In genomic region chr17:49690256-49690655, GRCh38 we compare ENCODE assay signal across 18 cellular contexts. TPM values are rescaled to one million over a fixed set of nuclear protein-coding genes. Genes with fewer than 3 reads are reported as not detected.
DNase-seq lines count a peak whose midpoint lies in the region; ATAC-seq and TF ChIP-seq lines count a peak whose summit lies in the region.
"Had no signal": no experiment of that assay in that cellular context is flagged by ENCODE, and none has a peak within 500 bp of the region (broad histone marks: within the 10 kb centered on the region; RNA-seq: fewer than 3 reads in every experiment).

No MANE protein-coding gene starts in this region.

- H3K4me1 ChIP-seq in stomach, result peaks cover 4 to 33% (median 20%) of the 10 kb centered on the region in 4 donors
- H3K4me1 ChIP-seq: BE2C, breast epithelium had no signal

- H3K4me3 ChIP-seq in WERI-Rb-1 (ENCODE audit: low read depth, low read length) (no peak overlapping the region), stomach (no peak overlapping the region)
- H3K4me3 ChIP-seq: breast epithelium, dorsolateral prefrontal cortex, PC-9 had no signal

- H3K9me3 Mint-ChIP-seq in T-helper 1 cell treated with Interleukin-12 subunit alpha and Interleukin-12 subunit beta and Interleukin-4 antibody, amounts not matched to agents 30 μg/mL and 1 μg/mL, for 36 hours, result no peaks in the 10 kb centered on the region

- intact Hi-C loops in stomach (cut with DNase I; ENCODE audit: low total_unique reads), result loop anchor here (5.0 kb wide), 1 partner anchor 118 kb away; no protein-coding TSS in a partner anchor

- no peak for TF ChIP-seq POLR2A in stomach (IDR thresholded peaks at IDR 0.05)

- TF ChIP-seq CTCF in WERI-Rb-1 (IDR thresholded peaks at IDR 0.05; ENCODE audit: low read depth, low read length), result no peak
- TF ChIP-seq CTCF in stomach (IDR thresholded peaks at IDR 0.05), result no peak

- no peaks in the 10 kb centered on the region for H3K27me3 Mint-ChIP-seq in T-helper 1 cell treated with Interleukin-12 subunit alpha and Interleukin-12 subunit beta and Interleukin-4 antibody, amounts not matched to agents 30 μg/mL and 1 μg/mL, for 36 hours (ENCODE audit: low read depth)

- H3K27me3 ChIP-seq in WERI-Rb-1 (ENCODE audit: insufficient read depth, low read depth, severe bottlenecking) (no peaks in the 10 kb centered on the region), stomach (no peaks in the 10 kb centered on the region)
- H3K27me3 ChIP-seq: breast epithelium, dorsolateral prefrontal cortex had no signal

- DNase-seq in T-helper 1 cell, result no peak
- DNase-seq in WERI-Rb-1, result peak; percentile 69
- no peak for DNase-seq in left lobe of liver (ENCODE audit: low spot score)
- no peak for DNase-seq in stomach
- no peak for DNase-seq in stimulated activated CD4-positive, alpha-beta T cell treated with anti-CD3 and anti-CD28 coated beads, Interleukin-4, amount 100 ng/mL, for 1 hour
- no peak for DNase-seq in NCI-H526 treated with DMSO at 0.1 percent for 48 hours (lab: John Stamatoyannopoulos, UW)
- DNase-seq: BE2C; NCI-H1417 treated with DMSO at 0.1 percent for 48 hours; occipital lobe; PC-9; stimulated activated CD4-positive, alpha-beta T cell treated with anti-CD3 and anti-CD28 coated beads, Interleukin-1b, Interleukin-23, amount 100 ng/mL, for 48 hours; stimulated activated naive CD8-positive, alpha-beta T cell treated with anti-CD3 and anti-CD28 coated beads, Interleukin-15, Interleukin-2, amounts not matched to agents 100 U/mL and 50 U/mL, for 24 hours; T-helper 9 cell had no signal

- TF ChIP-seq EP300 in stomach (IDR thresholded peaks at IDR 0.05), result no peak

- H3K9me3 ChIP-seq in WERI-Rb-1 (ENCODE audit: severe bottlenecking), result no peaks in the 10 kb centered on the region
- no peaks in the 10 kb centered on the region for H3K9me3 ChIP-seq in stomach
- H3K9me3 ChIP-seq: BE2C, breast epithelium had no signal

- H3K27ac ChIP-seq in WERI-Rb-1 (0 out of 2 replicates have a peak overlapping the region, but pooled peaks have one; percentile 12), stomach (peak overlapping the region in 3 of 5 donors; percentile 58 to 89 (median 79))
- H3K27ac ChIP-seq: HL-60, PC-9 had no signal

- peak; percentile 33 for ATAC-seq in left lobe of liver
- ATAC-seq in HG02678 (IDR thresholded peaks at IDR 0.05; ENCODE audit: unreplicated experiment), result no peak
- ATAC-seq: stimulated activated naive CD8-positive, alpha-beta T cell treated with anti-CD3 and anti-CD28 coated beads, Interleukin-15, Interleukin-2, amounts not matched to agents 100 U/mL and 50 U/mL, for 24 hours had no signal

- H3K36me3 ChIP-seq in WERI-Rb-1 (no peaks in the 10 kb centered on the region), stomach (no peaks in the 10 kb centered on the region)
- H3K36me3 ChIP-seq: BE2C, breast epithelium had no signal

- peaks cover 30% of the 10 kb centered on the region for H3K4me1 Mint-ChIP-seq in T-helper 1 cell treated with Interleukin-12 subunit alpha and Interleukin-12 subunit beta and Interleukin-4 antibody, amounts not matched to agents 30 μg/mL and 1 μg/mL, for 36 hours (ENCODE audit: low read depth)

- peak overlapping the region; percentile 56 for H3K27ac Mint-ChIP-seq in T-helper 1 cell treated with Interleukin-12 subunit alpha and Interleukin-12 subunit beta and Interleukin-4 antibody, amounts not matched to agents 30 μg/mL and 1 μg/mL, for 36 hours

- peaks cover 4% of the 10 kb centered on the region for H3K36me3 Mint-ChIP-seq in T-helper 1 cell treated with Interleukin-12 subunit alpha and Interleukin-12 subunit beta and Interleukin-4 antibody, amounts not matched to agents 30 μg/mL and 1 μg/mL, for 36 hours (ENCODE audit: low read depth)

- 45 to 78% (median 65%) methylated on average over 2 of the region's 2 CpGs for WGBS in stomach, 5 donors

- H3K4me3 Mint-ChIP-seq in T-helper 1 cell treated with Interleukin-12 subunit alpha and Interleukin-12 subunit beta and Interleukin-4 antibody, amounts not matched to agents 30 μg/mL and 1 μg/mL, for 36 hours, result no peak overlapping the region

RNA-seq across cellular contexts. Expression of gene SPOP, which starts 12.4 kb away (rescaled TPM):
- total RNA-seq in left lobe of liver (31.3 TPM), stomach (100 to 1,000 TPM in 2 of 5 donors, 10 to 100 TPM in 3; 17.5 to 309 (median 49.2) TPM)
- 10 to 100 TPM; 23.3 to 42.0 (median 30.8) TPM for polyA plus RNA-seq in stomach

RNA-seq across cellular contexts. Expression of gene SLC35B1, which starts 17.5 kb away (rescaled TPM):
- total RNA-seq in left lobe of liver (54.5 TPM), stomach (10 to 100 TPM; 36.2 to 59.8 (median 48.1) TPM)
- 10 to 100 TPM; 26.3 to 36.2 (median 34.2) TPM for polyA plus RNA-seq in stomach
